ENCODE assay signal across 1 cellular context in the genomic region with DNA sequence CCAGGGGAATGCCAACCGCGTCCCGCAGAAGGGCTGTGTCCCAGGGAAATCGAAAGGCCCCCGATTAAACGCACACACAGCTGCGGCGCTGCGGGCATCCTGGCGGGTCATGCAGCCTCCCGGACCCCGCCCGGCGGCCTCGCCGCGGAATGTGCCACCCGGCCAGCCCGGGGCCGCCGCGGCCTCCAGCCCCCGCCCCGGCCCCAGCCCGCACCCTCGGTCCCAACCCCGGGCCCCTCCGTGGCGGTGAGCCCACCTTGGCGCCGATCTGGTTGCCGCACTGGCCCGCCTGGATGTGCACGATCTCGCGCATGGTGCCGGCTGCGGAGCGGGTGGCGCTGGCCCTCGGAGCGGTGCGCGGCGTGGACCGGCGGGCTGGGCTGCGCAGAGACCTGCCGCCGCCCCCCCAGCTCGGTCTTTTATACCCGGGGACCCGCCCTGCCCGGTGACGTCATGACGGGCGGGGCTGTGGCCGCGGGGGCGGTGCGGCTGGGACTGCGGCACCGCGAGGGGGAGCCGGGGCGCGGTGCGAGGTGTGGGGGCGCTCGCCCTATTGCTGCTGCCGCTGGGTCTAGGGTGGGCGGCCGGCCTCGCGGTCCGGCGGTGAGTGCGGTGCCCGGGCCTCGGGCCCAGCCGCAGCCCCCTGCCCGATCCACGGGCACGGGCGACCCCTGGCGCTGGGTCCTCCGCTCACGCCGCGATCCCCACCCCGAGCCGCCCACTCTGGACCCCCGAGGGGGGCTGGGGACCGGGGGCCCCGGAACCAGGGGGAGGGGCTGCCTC.
TF ChIP-seq lines count a peak whose summit lies in the region.

A gene (minus strand): TSS at position 394 of the 783 bp plus-strand sequence. CDS start 81 bp downstream, at position 313.

TF ChIP-seq in HepG2, 621 proteins besides CTCF, POLR2A, EP300 and RAD21 (continued from another document and continues in another):
- TF ChIP-seq, protein P1, sequence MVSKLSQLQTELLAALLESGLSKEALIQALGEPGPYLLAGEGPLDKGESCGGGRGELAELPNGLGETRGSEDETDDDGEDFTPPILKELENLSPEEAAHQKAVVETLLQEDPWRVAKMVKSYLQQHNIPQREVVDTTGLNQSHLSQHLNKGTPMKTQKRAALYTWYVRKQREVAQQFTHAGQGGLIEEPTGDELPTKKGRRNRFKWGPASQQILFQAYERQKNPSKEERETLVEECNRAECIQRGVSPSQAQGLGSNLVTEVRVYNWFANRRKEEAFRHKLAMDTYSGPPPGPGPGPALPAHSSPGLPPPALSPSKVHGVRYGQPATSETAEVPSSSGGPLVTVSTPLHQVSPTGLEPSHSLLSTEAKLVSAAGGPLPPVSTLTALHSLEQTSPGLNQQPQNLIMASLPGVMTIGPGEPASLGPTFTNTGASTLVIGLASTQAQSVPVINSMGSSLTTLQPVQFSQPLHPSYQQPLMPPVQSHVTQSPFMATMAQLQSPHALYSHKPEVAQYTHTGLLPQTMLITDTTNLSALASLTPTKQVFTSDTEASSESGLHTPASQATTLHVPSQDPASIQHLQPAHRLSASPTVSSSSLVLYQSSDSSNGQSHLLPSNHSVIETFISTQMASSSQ (IDR thresholded peaks at IDR 0.05; ENCODE audit: low read depth) = no peak
- TF ChIP-seq, protein P1 (CRISPR knock-in tag; IDR thresholded peaks at IDR 0.05; ENCODE audit: borderline replicate concordance) = peak; percentile 47; the same call in 1 of the 2 replicates
- no peak for TF ChIP-seq ATRX (CRISPR knock-in tag; IDR thresholded peaks at IDR 0.05; ENCODE audit: borderline replicate concordance)
- TF ChIP-seq, protein P2, sequence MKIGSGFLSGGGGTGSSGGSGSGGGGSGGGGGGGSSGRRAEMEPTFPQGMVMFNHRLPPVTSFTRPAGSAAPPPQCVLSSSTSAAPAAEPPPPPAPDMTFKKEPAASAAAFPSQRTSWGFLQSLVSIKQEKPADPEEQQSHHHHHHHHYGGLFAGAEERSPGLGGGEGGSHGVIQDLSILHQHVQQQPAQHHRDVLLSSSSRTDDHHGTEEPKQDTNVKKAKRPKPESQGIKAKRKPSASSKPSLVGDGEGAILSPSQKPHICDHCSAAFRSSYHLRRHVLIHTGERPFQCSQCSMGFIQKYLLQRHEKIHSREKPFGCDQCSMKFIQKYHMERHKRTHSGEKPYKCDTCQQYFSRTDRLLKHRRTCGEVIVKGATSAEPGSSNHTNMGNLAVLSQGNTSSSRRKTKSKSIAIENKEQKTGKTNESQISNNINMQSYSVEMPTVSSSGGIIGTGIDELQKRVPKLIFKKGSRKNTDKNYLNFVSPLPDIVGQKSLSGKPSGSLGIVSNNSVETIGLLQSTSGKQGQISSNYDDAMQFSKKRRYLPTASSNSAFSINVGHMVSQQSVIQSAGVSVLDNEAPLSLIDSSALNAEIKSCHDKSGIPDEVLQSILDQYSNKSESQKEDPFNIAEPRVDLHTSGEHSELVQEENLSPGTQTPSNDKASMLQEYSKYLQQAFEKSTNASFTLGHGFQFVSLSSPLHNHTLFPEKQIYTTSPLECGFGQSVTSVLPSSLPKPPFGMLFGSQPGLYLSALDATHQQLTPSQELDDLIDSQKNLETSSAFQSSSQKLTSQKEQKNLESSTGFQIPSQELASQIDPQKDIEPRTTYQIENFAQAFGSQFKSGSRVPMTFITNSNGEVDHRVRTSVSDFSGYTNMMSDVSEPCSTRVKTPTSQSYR (CRISPR knock-in tag; IDR thresholded peaks at IDR 0.05; ENCODE audit: borderline replicate concordance) = peak; percentile 70; the same call in 1 of the 2 replicates
- TF ChIP-seq NR3C1 (CRISPR knock-in tag; IDR thresholded peaks at IDR 0.05) = no peak
- TF ChIP-seq GABPA (IDR thresholded peaks at IDR 0.05; ENCODE audit: low read depth, low read length) = no peak
- TF ChIP-seq GABPA (CRISPR knock-in tag; IDR thresholded peaks at IDR 0.05; ENCODE audit: low read depth) = no peak
- TF ChIP-seq, protein P3, sequence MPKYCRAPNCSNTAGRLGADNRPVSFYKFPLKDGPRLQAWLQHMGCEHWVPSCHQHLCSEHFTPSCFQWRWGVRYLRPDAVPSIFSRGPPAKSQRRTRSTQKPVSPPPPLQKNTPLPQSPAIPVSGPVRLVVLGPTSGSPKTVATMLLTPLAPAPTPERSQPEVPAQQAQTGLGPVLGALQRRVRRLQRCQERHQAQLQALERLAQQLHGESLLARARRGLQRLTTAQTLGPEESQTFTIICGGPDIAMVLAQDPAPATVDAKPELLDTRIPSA (CRISPR knock-in tag; IDR thresholded peaks at IDR 0.05; ENCODE audit: borderline replicate concordance) = no peak
- no peak for TF ChIP-seq ZNF367 (CRISPR knock-in tag; IDR thresholded peaks at IDR 0.05; ENCODE audit: borderline replicate concordance)
- TF ChIP-seq, protein P4, sequence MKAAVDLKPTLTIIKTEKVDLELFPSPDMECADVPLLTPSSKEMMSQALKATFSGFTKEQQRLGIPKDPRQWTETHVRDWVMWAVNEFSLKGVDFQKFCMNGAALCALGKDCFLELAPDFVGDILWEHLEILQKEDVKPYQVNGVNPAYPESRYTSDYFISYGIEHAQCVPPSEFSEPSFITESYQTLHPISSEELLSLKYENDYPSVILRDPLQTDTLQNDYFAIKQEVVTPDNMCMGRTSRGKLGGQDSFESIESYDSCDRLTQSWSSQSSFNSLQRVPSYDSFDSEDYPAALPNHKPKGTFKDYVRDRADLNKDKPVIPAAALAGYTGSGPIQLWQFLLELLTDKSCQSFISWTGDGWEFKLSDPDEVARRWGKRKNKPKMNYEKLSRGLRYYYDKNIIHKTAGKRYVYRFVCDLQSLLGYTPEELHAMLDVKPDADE (CRISPR knock-in tag; IDR thresholded peaks at IDR 0.05) = no peak
- TF ChIP-seq, protein P5, sequence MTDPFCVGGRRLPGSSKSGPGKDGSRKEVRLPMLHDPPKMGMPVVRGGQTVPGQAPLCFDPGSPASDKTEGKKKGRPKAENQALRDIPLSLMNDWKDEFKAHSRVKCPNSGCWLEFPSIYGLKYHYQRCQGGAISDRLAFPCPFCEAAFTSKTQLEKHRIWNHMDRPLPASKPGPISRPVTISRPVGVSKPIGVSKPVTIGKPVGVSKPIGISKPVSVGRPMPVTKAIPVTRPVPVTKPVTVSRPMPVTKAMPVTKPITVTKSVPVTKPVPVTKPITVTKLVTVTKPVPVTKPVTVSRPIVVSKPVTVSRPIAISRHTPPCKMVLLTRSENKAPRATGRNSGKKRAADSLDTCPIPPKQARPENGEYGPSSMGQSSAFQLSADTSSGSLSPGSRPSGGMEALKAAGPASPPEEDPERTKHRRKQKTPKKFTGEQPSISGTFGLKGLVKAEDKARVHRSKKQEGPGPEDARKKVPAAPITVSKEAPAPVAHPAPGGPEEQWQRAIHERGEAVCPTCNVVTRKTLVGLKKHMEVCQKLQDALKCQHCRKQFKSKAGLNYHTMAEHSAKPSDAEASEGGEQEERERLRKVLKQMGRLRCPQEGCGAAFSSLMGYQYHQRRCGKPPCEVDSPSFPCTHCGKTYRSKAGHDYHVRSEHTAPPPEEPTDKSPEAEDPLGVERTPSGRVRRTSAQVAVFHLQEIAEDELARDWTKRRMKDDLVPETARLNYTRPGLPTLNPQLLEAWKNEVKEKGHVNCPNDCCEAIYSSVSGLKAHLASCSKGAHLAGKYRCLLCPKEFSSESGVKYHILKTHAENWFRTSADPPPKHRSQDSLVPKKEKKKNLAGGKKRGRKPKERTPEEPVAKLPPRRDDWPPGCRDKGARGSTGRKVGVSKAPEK (CRISPR knock-in tag; IDR thresholded peaks at IDR 0.05; ENCODE audit: borderline replicate concordance) = no peak
- TF ChIP-seq MED13 (CRISPR knock-in tag; IDR thresholded peaks at IDR 0.05) = peak; percentile 62; the same call in 1 of the 2 replicates
- TF ChIP-seq ZNF777 (CRISPR knock-in tag; IDR thresholded peaks at IDR 0.05) = peak; percentile 81
- peak; percentile 16; the same call in 1 of the 2 replicates for TF ChIP-seq ZSCAN9 (CRISPR knock-in tag; IDR thresholded peaks at IDR 0.05; ENCODE audit: borderline replicate concordance)
- TF ChIP-seq ZNF619 (CRISPR knock-in tag; IDR thresholded peaks at IDR 0.05) = no peak
- TF ChIP-seq ZKSCAN1 (IDR thresholded peaks at IDR 0.05; ENCODE audit: low read length) = no peak
- TF ChIP-seq ZNF317 (CRISPR knock-in tag; IDR thresholded peaks at IDR 0.05) = no peak
- no peak for TF ChIP-seq NCOA1 (CRISPR knock-in tag; IDR thresholded peaks at IDR 0.05)
- TF ChIP-seq ZNF232 (CRISPR knock-in tag; IDR thresholded peaks at IDR 0.05; ENCODE audit: borderline replicate concordance) = peak; percentile 76; the same call in 1 of the 2 replicates
- TF ChIP-seq ZNF124 (CRISPR knock-in tag; IDR thresholded peaks at IDR 0.05) = peak; percentile 41; the same call in 1 of the 2 replicates
- TF ChIP-seq SRF (IDR thresholded peaks at IDR 0.05; ENCODE audit: low read depth, low read length) = no peak
- peak; percentile 98 for TF ChIP-seq YEATS4 (CRISPR knock-in tag; IDR thresholded peaks at IDR 0.05; ENCODE audit: borderline replicate concordance)
- TF ChIP-seq ARNT2 (CRISPR knock-in tag; IDR thresholded peaks at IDR 0.05; ENCODE audit: low read depth) = peak; percentile 96
- TF ChIP-seq, protein P6, sequence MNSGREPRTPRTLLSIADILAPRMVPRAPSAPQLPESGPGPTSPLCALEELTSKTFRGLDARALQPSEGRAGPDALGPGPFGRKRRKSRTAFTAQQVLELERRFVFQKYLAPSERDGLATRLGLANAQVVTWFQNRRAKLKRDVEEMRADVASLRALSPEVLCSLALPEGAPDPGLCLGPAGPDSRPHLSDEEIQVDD (CRISPR knock-in tag; IDR thresholded peaks at IDR 0.05; ENCODE audit: borderline replicate concordance) = peak; percentile 72; the same call in 1 of the 2 replicates
- no peak for TF ChIP-seq ZNF10 (CRISPR knock-in tag; IDR thresholded peaks at IDR 0.05; ENCODE audit: borderline replicate concordance, low read depth)
- TF ChIP-seq IRF2 (CRISPR knock-in tag; IDR thresholded peaks at IDR 0.05) = peak; percentile 82
- TF ChIP-seq, protein P7, sequence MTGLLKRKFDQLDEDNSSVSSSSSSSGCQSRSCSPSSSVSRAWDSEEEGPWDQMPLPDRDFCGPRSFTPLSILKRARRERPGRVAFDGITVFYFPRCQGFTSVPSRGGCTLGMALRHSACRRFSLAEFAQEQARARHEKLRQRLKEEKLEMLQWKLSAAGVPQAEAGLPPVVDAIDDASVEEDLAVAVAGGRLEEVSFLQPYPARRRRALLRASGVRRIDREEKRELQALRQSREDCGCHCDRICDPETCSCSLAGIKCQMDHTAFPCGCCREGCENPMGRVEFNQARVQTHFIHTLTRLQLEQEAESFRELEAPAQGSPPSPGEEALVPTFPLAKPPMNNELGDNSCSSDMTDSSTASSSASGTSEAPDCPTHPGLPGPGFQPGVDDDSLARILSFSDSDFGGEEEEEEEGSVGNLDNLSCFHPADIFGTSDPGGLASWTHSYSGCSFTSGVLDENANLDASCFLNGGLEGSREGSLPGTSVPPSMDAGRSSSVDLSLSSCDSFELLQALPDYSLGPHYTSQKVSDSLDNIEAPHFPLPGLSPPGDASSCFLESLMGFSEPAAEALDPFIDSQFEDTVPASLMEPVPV (CRISPR knock-in tag; IDR thresholded peaks at IDR 0.05) = no peak
- TF ChIP-seq, protein P8, sequence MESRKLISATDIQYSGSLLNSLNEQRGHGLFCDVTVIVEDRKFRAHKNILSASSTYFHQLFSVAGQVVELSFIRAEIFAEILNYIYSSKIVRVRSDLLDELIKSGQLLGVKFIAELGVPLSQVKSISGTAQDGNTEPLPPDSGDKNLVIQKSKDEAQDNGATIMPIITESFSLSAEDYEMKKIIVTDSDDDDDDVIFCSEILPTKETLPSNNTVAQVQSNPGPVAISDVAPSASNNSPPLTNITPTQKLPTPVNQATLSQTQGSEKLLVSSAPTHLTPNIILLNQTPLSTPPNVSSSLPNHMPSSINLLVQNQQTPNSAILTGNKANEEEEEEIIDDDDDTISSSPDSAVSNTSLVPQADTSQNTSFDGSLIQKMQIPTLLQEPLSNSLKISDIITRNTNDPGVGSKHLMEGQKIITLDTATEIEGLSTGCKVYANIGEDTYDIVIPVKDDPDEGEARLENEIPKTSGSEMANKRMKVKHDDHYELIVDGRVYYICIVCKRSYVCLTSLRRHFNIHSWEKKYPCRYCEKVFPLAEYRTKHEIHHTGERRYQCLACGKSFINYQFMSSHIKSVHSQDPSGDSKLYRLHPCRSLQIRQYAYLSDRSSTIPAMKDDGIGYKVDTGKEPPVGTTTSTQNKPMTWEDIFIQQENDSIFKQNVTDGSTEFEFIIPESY (CRISPR knock-in tag; IDR thresholded peaks at IDR 0.05) = peak; percentile 8
- TF ChIP-seq ZFP1 (CRISPR knock-in tag; IDR thresholded peaks at IDR 0.05) = no peak
- TF ChIP-seq ARNTL (CRISPR knock-in tag; IDR thresholded peaks at IDR 0.05) = peak; percentile 72; the same call in 1 of the 2 replicates
- TF ChIP-seq GATAD2A (CRISPR knock-in tag; IDR thresholded peaks at IDR 0.05) = no peak
- TF ChIP-seq POLR2AphosphoS5 (IDR thresholded peaks at IDR 0.05; ENCODE audit: low read depth, low read length) = peak; percentile 84
- no peak for TF ChIP-seq ZNF432 (CRISPR knock-in tag; IDR thresholded peaks at IDR 0.05; ENCODE audit: borderline replicate concordance)
- TF ChIP-seq, protein P9, sequence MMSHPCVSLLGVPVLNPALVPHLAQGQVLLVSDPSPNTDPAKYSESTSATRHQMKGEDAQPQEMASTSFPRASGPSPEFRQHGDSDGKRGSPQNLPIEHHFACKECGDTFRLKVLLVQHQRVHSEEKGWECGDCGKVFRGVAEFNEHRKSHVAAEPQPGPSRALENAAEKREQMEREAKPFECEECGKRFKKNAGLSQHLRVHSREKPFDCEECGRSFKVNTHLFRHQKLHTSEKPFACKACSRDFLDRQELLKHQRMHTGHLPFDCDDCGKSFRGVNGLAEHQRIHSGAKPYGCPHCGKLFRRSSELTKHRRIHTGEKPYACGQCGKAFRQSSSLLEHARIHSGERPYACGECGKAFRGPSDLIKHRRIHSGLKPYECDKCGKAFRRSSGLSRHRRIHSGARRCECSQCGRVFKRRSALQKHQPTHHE (CRISPR knock-in tag; IDR thresholded peaks at IDR 0.05; ENCODE audit: borderline replicate concordance) = peak; percentile 77
- TF ChIP-seq ZFP90 (CRISPR knock-in tag; IDR thresholded peaks at IDR 0.05; ENCODE audit: borderline replicate concordance) = 0 out of 2 replicates have a peak, but pooled peaks have one; percentile 63
- TF ChIP-seq HMG20A (CRISPR knock-in tag; IDR thresholded peaks at IDR 0.05; ENCODE audit: borderline replicate concordance) = no peak; the same call in 1 of the 2 replicates
